ENCODE assay signal across 8 cellular contexts in the genomic region with DNA sequence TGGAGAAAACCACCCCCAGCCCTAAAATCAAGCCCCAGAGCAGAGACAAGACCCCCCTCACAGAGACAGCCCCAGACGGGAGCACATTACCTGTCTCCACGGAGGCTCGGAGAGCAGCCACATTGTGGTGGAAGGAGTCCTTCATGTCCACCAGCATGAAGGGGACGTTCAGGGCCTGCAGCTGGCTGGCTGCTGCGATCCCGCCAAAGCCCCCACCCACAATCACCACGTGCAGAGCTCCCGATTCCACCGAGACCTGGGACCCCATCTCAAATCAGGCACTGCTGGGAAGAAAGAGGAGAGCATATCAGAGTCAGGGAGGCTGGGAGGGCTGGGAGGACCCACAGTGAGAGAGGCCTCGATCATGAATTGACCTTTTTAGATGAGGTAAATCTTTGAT.
"Had no signal": no experiment of that assay in that cellular context is flagged by ENCODE, and none has a peak within 500 bp of the region (broad histone marks: within the 10 kb centered on the region; RNA-seq: fewer than 3 reads in every experiment).

No MANE protein-coding gene starts in this region.

- H3K27ac ChIP-seq: HL-60, KMS-11 had no signal

- ATAC-seq: HepG2, K562 had no signal

- H3K4me3 ChIP-seq: K562 had no signal

- H3K4me3 Mint-ChIP-seq: IgD-negative memory B cell had no signal

- H3K27me3 Mint-ChIP-seq: IgD-negative memory B cell had no signal

- DNase-seq: IMR-90, KBM-7, KG1 had no signal

- H3K9me3 Mint-ChIP-seq: IgD-negative memory B cell had no signal

- H3K27ac Mint-ChIP-seq: IgD-negative memory B cell had no signal

- H3K9ac ChIP-seq: KMS-11 had no signal
